In the genomic region with DNA sequence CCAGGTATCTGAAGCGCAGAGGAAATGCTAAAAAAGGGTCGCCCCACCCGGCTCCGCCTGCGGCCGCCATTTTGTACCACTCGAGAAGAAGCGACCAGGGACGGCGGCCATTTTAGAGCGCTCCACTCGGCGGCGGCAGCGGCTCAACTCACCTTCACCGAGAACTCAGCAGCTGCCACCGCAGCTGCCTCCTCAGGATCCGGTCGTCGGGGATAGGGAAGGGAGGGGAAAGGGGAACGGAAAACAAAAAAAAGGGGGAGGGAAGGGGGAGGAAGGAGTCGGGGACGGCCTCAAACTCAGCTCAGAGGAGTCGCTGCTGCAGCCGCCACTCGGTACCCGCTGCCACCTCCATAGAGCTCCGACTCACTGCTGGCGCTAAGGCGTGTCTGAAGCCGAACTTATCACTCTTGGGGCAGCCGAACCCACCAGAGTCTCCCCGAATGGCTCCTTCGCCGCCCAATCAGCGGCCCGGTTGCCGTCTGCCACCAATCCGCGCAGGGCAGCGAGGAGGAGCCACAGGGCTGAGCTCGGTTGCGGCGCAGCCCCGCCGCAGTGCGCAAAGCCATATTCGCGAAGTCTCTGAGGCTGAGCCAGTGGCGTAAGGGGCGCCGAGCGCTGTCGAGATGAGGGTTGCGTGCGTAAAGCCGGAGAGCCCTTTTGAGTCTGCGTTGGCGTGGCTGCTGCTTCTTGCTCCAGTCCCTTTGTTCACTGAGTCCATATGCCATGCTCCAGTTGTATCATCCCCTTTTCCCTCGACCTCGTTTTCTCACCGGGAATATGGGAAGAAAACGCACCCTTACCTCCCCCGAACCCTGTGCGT, we compare ENCODE assay signal across 8 cellular contexts. TPM values are rescaled to one million over a fixed set of nuclear protein-coding genes. Genes with fewer than 3 reads are reported as not detected.
DNase-seq lines count a peak whose midpoint lies in the region; ATAC-seq and TF ChIP-seq lines count a peak whose summit lies in the region.

A gene (minus strand): TSS at position 374 of the 820 bp plus-strand sequence.

- peaks cover 21% of the 10 kb centered on the region for H3K4me1 ChIP-seq in mucosa of stomach (ENCODE audit: control insufficient read depth, insufficient read depth, low read length)

- peak within 1 kb of the TSS; percentile 59 for H3K4me3 ChIP-seq in mucosa of stomach (ENCODE audit: low read length)

- H3K27ac Mint-ChIP-seq in activated T-cell treated with anti-CD3 and anti-CD28 coated beads, Interleukin-2, amount 50 U/mL, for 24 hours, result peak within 1 kb of the TSS; percentile 98

- peaks cover 47% of the 10 kb centered on the region for H3K4me1 Mint-ChIP-seq in activated T-cell treated with anti-CD3 and anti-CD28 coated beads, Interleukin-2, amount 50 U/mL, for 24 hours (ENCODE audit: low read depth)

- TF ChIP-seq POLR2A in erythroblast (IDR thresholded peaks at IDR 0.05; ENCODE audit: low read length), result peak; percentile 100

- DNase-seq in DMS153 treated with DMSO at 0.1 percent for 48 hours (lab: John Stamatoyannopoulos, UW; ENCODE audit: unreplicated experiment) (peak; percentile 98), KBM-7 (peak; percentile 99), erythroblast (lab: John Stamatoyannopoulos, UW) (peak; percentile 99)
- DNase-seq in activated T-cell treated with anti-CD3 and anti-CD28 coated beads, Interleukin-2, amount 50 U/mL, for 24 hours, result peak; percentile 99
- DNase-seq in stimulated activated CD8-positive, alpha-beta memory T cell treated with anti-CD3 and anti-CD28 coated beads, Interleukin-7, amount 100 ng/mL, for 1 hour (ENCODE audit: low read depth in 2 of 2), result peak; percentile 93 to 96

- H3K9me3 ChIP-seq in mucosa of stomach (ENCODE audit: control insufficient read depth, low read length), result no peaks in the 10 kb centered on the region

- ATAC-seq in GM21717 (IDR thresholded peaks at IDR 0.05; ENCODE audit: unreplicated experiment), result peak; percentile 90

- peaks cover 18% of the 10 kb centered on the region for H3K36me3 ChIP-seq in mucosa of stomach (ENCODE audit: control insufficient read depth, insufficient read depth, low read length)

- H3K27me3 ChIP-seq in mucosa of stomach (ENCODE audit: control insufficient read depth, insufficient read depth, low read length), result no peaks in the 10 kb centered on the region

- peaks cover 55% of the 10 kb centered on the region for H3K36me3 Mint-ChIP-seq in activated T-cell treated with anti-CD3 and anti-CD28 coated beads, Interleukin-2, amount 50 U/mL, for 24 hours (ENCODE audit: low read depth)

- no peaks in the 10 kb centered on the region for H3K27me3 Mint-ChIP-seq in activated T-cell treated with anti-CD3 and anti-CD28 coated beads, Interleukin-2, amount 50 U/mL, for 24 hours

- peak within 1 kb of the TSS; percentile 99 for H3K9ac ChIP-seq in mucosa of stomach (ENCODE audit: low read length)

- no peaks in the 10 kb centered on the region for H3K9me3 Mint-ChIP-seq in activated T-cell treated with anti-CD3 and anti-CD28 coated beads, Interleukin-2, amount 50 U/mL, for 24 hours

- in situ Hi-C loops in KBM-7 (cut with MboI; ENCODE audit: low pct_unique_long_range_greater_than_20kb, low sequenced_read_pairs), result no loop called here

- H3K4me3 Mint-ChIP-seq in activated T-cell treated with anti-CD3 and anti-CD28 coated beads, Interleukin-2, amount 50 U/mL, for 24 hours, result peak within 1 kb of the TSS; percentile 94

TF ChIP-seq in PFSK-1, 5 proteins besides CTCF, POLR2A, EP300 and RAD21:
- TF ChIP-seq TAF1 (IDR thresholded peaks at IDR 0.05; ENCODE audit: borderline replicate concordance, insufficient read depth, low read length) (peak; percentile 96), FOXP2 (optimal IDR thresholded peaks at IDR 0.05; ENCODE audit: borderline replicate concordance, extremely low read depth, extremely low read length, insufficient read depth) (no peak), POLR2AphosphoS5 (IDR thresholded peaks at IDR 0.05; ENCODE audit: low read depth, low read length) (peak; percentile 100), SIN3A (IDR thresholded peaks at IDR 0.05; ENCODE audit: borderline replicate concordance, insufficient read depth, low read length) (peak; percentile 74; the same call in 1 of the 2 replicates)
- TF ChIP-seq, protein P1, sequence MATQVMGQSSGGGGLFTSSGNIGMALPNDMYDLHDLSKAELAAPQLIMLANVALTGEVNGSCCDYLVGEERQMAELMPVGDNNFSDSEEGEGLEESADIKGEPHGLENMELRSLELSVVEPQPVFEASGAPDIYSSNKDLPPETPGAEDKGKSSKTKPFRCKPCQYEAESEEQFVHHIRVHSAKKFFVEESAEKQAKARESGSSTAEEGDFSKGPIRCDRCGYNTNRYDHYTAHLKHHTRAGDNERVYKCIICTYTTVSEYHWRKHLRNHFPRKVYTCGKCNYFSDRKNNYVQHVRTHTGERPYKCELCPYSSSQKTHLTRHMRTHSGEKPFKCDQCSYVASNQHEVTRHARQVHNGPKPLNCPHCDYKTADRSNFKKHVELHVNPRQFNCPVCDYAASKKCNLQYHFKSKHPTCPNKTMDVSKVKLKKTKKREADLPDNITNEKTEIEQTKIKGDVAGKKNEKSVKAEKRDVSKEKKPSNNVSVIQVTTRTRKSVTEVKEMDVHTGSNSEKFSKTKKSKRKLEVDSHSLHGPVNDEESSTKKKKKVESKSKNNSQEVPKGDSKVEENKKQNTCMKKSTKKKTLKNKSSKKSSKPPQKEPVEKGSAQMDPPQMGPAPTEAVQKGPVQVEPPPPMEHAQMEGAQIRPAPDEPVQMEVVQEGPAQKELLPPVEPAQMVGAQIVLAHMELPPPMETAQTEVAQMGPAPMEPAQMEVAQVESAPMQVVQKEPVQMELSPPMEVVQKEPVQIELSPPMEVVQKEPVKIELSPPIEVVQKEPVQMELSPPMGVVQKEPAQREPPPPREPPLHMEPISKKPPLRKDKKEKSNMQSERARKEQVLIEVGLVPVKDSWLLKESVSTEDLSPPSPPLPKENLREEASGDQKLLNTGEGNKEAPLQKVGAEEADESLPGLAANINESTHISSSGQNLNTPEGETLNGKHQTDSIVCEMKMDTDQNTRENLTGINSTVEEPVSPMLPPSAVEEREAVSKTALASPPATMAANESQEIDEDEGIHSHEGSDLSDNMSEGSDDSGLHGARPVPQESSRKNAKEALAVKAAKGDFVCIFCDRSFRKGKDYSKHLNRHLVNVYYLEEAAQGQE (IDR thresholded peaks at IDR 0.05; ENCODE audit: insufficient read depth in 1 of 2, low read depth in 2 of 2, low read length in 2 of 2), result peak; percentile 13 to 61; a peak in 1 of 4 replicates

RNA-seq across cellular contexts. Expression of the gene that starts here (rescaled TPM):
- polyA plus RNA-seq in PFSK-1 (2012; ENCODE audit: insufficient read length, low read depth), result 763 TPM

Comparison
In these comparisons a context has a peak if more than half of its experiments do, and no peak if none do; other contexts are left out.
1. Peak in every context shown above with its lines: DNase-seq, ATAC-seq and H3K4me3 ChIP-seq.